Comparison of ENCODE assay signal across 1 cellular context in genomic region chr12:132827763-132828703, GRCh38.
TF ChIP-seq lines count a peak whose summit lies in the region.

No MANE protein-coding gene starts in this region.

TF ChIP-seq in K562, 482 proteins besides CTCF, POLR2A, EP300 and RAD21 (continued from another document and continues in another):
- no peak for TF ChIP-seq ZNF277 (CRISPR knock-in tag; IDR thresholded peaks at IDR 0.05; ENCODE audit: borderline replicate concordance)
- TF ChIP-seq USF1 (CRISPR knock-in tag; IDR thresholded peaks at IDR 0.05), result no peak
- no peak for TF ChIP-seq ELF1 (tag; IDR thresholded peaks at IDR 0.05)
- TF ChIP-seq HCFC1 (IDR thresholded peaks at IDR 0.05; ENCODE audit: low read depth, low read length), result no peak
- TF ChIP-seq CXXC5 (CRISPR knock-in tag; IDR thresholded peaks at IDR 0.05), result no peak
- no peak for TF ChIP-seq MYC (IDR thresholded peaks at IDR 0.05; ENCODE audit: low read depth, low read length)
- TF ChIP-seq MYC (CRISPR knock-in tag; IDR thresholded peaks at IDR 0.05; ENCODE audit: borderline replicate concordance, low read depth), result 0 out of 2 replicates have a peak, but pooled peaks have one; percentile 40
- TF ChIP-seq CBFA2T3 (IDR thresholded peaks at IDR 0.05), result no peak
- TF ChIP-seq PREB (CRISPR knock-in tag; IDR thresholded peaks at IDR 0.05), result no peak
- TF ChIP-seq POLR2H (tag; IDR thresholded peaks at IDR 0.05; ENCODE audit: low read depth), result no peak
- no peak for TF ChIP-seq PTTG1 (tag; IDR thresholded peaks at IDR 0.05; ENCODE audit: low read depth)
- peak; percentile 95 for TF ChIP-seq ZNF316 (IDR thresholded peaks at IDR 0.05)
- TF ChIP-seq ELK3 (CRISPR knock-in tag; IDR thresholded peaks at IDR 0.05), result no peak
- TF ChIP-seq ZNF143 (CRISPR knock-in tag; IDR thresholded peaks at IDR 0.05), result 0 out of 2 replicates have a peak, but pooled peaks have one; percentile 6
- TF ChIP-seq PYGO2 (tag; IDR thresholded peaks at IDR 0.05), result no peak
- no peak for TF ChIP-seq CREB3 (tag; conservative IDR thresholded peaks at IDR 0.05; ENCODE audit: low read depth)
- TF ChIP-seq ZNF609 (CRISPR knock-in tag; IDR thresholded peaks at IDR 0.05; ENCODE audit: borderline replicate concordance), result no peak
- no peak for TF ChIP-seq ZNF174 (CRISPR knock-in tag; IDR thresholded peaks at IDR 0.05)
- TF ChIP-seq LARP7 (IDR thresholded peaks at IDR 0.05), result no peak
- TF ChIP-seq HDGF (IDR thresholded peaks at IDR 0.05), result no peak
- TF ChIP-seq ZNF280A (IDR thresholded peaks at IDR 0.05; ENCODE audit: low read depth, partially characterized antibody), result no peak
- no peak for TF ChIP-seq ZNF134 (CRISPR knock-in tag; conservative IDR thresholded peaks at IDR 0.05)
- TF ChIP-seq SMARCA4 (IDR thresholded peaks at IDR 0.05), result 0 out of 2 replicates have a peak, but pooled peaks have one; percentile 20
- no peak for TF ChIP-seq ZNF507 (tag; conservative IDR thresholded peaks at IDR 0.05)
- TF ChIP-seq PHF8 (IDR thresholded peaks at IDR 0.05; ENCODE audit: borderline replicate concordance, low read length), result no peak
- no peak for TF ChIP-seq POLR2B (IDR thresholded peaks at IDR 0.05; ENCODE audit: low read depth, partially characterized antibody)
- TF ChIP-seq ZNF408 (CRISPR knock-in tag; IDR thresholded peaks at IDR 0.05; ENCODE audit: low read depth), result no peak
- no peak for TF ChIP-seq ZNF584 (CRISPR knock-in tag; IDR thresholded peaks at IDR 0.05; ENCODE audit: low read depth)
- peak in 1 of 3 experiments; percentile 6 for TF ChIP-seq YY1 (IDR thresholded peaks at IDR 0.05; ENCODE audit: borderline replicate concordance in 1 of 3, control insufficient read depth in 1 of 3, extremely low read depth in 1 of 3, insufficient read depth in 3 of 3, insufficient read length in 1 of 3, insufficient replicate concordance in 2 of 3, low read depth in 1 of 3, low read length in 2 of 3)
- TF ChIP-seq CC2D1A (IDR thresholded peaks at IDR 0.05), result no peak
- TF ChIP-seq USF2 (CRISPR knock-in tag; IDR thresholded peaks at IDR 0.05), result no peak
- no peak for TF ChIP-seq FOXJ2 (tag; IDR thresholded peaks at IDR 0.05)
- no peak for TF ChIP-seq ZNF830 (CRISPR knock-in tag; IDR thresholded peaks at IDR 0.05)
- no peak for TF ChIP-seq ARID3B (CRISPR knock-in tag; IDR thresholded peaks at IDR 0.05; ENCODE audit: borderline replicate concordance)
- TF ChIP-seq IRF2 (CRISPR knock-in tag; IDR thresholded peaks at IDR 0.05), result no peak
- no peak for TF ChIP-seq MYBL2 (IDR thresholded peaks at IDR 0.05; ENCODE audit: low read depth)
- no peak for TF ChIP-seq MYBL2 (CRISPR knock-in tag; IDR thresholded peaks at IDR 0.05; ENCODE audit: borderline replicate concordance)
- TF ChIP-seq THRB (CRISPR knock-in tag; conservative IDR thresholded peaks at IDR 0.05), result no peak
- no peak for TF ChIP-seq RAD51 (IDR thresholded peaks at IDR 0.05; ENCODE audit: borderline replicate concordance, low read depth)
- TF ChIP-seq MBD1 (CRISPR knock-in tag; IDR thresholded peaks at IDR 0.05), result no peak
- no peak for TF ChIP-seq TEAD4 (IDR thresholded peaks at IDR 0.05; ENCODE audit: low read length)
- no peak for TF ChIP-seq TEAD4 (CRISPR knock-in tag; IDR thresholded peaks at IDR 0.05; ENCODE audit: borderline replicate concordance)
- TF ChIP-seq SP1 (CRISPR knock-in tag; IDR thresholded peaks at IDR 0.05), result 0 out of 2 replicates have a peak, but pooled peaks have one; percentile 25
- TF ChIP-seq XRCC5 (IDR thresholded peaks at IDR 0.05; ENCODE audit: low read depth, low read length), result no peak
- TF ChIP-seq BHLHE40 (IDR thresholded peaks at IDR 0.05; ENCODE audit: low read length), result 0 out of 2 replicates have a peak, but pooled peaks have one; percentile 12
- peak; percentile 56 for TF ChIP-seq SAP30 (IDR thresholded peaks at IDR 0.05; ENCODE audit: borderline replicate concordance, insufficient read depth, low read depth, low read length, poor library complexity, severe bottlenecking)
- no peak for TF ChIP-seq PHB2 (IDR thresholded peaks at IDR 0.05; ENCODE audit: low read depth)
- no peak for TF ChIP-seq HNRNPL (IDR thresholded peaks at IDR 0.05; ENCODE audit: low read depth, low read length)
- peak; percentile 12 for TF ChIP-seq KDM5B (IDR thresholded peaks at IDR 0.05; ENCODE audit: insufficient replicate concordance, low read depth, low read length)
- TF ChIP-seq DMBX1 (CRISPR knock-in tag; IDR thresholded peaks at IDR 0.05; ENCODE audit: borderline replicate concordance), result no peak
- TF ChIP-seq EP400 (IDR thresholded peaks at IDR 0.05), result no peak
- no peak for TF ChIP-seq TBL1XR1 (IDR thresholded peaks at IDR 0.05; ENCODE audit: low read length in 2 of 2)
- no peak for TF ChIP-seq ZBED1 (IDR thresholded peaks at IDR 0.05)
